ENCODE assay signal across 8 cellular contexts in the genomic region with DNA sequence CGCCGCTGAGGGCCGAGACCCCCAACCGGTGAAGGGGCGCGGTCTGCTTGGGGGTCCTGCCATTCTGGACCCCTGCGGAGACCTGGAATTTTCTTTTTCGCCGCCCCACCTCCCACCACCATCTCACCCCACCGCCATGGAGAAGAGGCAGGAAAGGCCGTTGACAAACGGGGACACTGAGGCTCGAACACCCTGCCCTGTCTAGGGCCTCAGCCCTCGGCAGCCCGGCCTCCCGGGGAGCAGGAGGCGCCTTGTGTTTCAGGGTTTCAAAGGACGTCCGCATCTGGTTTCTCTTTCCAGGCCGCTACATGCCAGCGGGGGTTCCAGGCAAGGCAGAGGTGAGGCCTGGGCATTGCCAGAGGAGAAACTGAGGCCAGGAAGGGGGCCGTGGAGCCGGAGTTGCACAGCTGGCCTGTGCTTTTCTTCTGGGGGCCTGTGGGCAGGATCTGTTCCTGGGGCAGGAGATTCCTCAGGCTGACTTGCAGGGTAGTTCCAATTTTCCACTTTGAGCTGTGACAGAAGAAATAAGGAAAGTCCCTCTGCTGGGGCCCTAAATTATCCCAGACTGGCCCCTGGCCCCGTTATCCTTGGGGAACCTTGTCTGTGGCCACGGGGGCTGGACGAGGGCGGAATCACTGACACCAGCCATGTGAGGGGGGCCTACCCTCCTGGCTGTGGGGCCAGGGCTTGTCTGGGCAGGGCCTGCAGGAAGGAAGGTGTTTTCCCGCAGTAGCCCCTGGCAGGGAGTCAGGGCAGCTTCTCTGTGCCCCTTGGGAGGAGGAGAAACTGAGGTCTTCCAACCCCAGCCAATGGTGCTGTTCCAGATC. TPM values are rescaled to one million over a fixed set of nuclear protein-coding genes. Genes with fewer than 3 reads are reported as not detected.
DNase-seq lines count a peak whose midpoint lies in the region; TF ChIP-seq lines count a peak whose summit lies in the region.

No MANE protein-coding gene starts in this region.

- peak overlapping the region; percentile 96 for H3K27ac ChIP-seq in colonic mucosa

- no peak for TF ChIP-seq CTCF in colonic mucosa (IDR thresholded peaks at IDR 0.05)

- H3K27me3 ChIP-seq in colonic mucosa = no peaks in the 10 kb centered on the region

- H3K9ac ChIP-seq in colonic mucosa (ENCODE audit: low read depth in 2 of 2, low read length in 2 of 2) = peak overlapping the region; percentile 75 to 90

- DNase-seq in EH (ENCODE audit: low read depth) (peak; percentile 34), M059J (ENCODE audit: low read depth) (peak; percentile 32), colonic mucosa (no peak), midbrain (lab: John Stamatoyannopoulos, UW) (peak; percentile 37), SKM-1 (lab: John Stamatoyannopoulos, UW; ENCODE audit: unreplicated experiment) (no peak), NCI-H1092 treated with DMSO at 0.1 percent for 48 hours (lab: John Stamatoyannopoulos, UW) (no peak), HPDE6-E6E7 (ENCODE audit: extremely low spot score) (no peak), SHP77 treated with DMSO at 0.1 percent for 48 hours (lab: John Stamatoyannopoulos, UW) (no peak)

- intact Hi-C loops in colonic mucosa (cut with DNase I) = no loop called here

- H3K4me3 ChIP-seq in colonic mucosa = peak overlapping the region; percentile 31

- no peaks in the 10 kb centered on the region for H3K9me3 ChIP-seq in colonic mucosa

- no peaks in the 10 kb centered on the region for H3K36me3 ChIP-seq in colonic mucosa

- peaks cover 32% of the 10 kb centered on the region for H3K4me1 ChIP-seq in colonic mucosa

RNA-seq across cellular contexts. Expression of a gene that starts 0.9 kb away (rescaled TPM):
- 5.5 and 11.1 TPM in 2 replicates for total RNA-seq in M059J (2014; rRNA removed; shearing (Covaris generic))
- total RNA-seq in colonic mucosa = 100 to 1,000 TPM in 1 of 2 donors, 10 to 100 TPM in 1; 62.8 to 117 TPM

RNA-seq across cellular contexts. Expression of a gene that starts 44.0 kb away (rescaled TPM):
- 27.4 and 55.0 TPM in 2 replicates for total RNA-seq in M059J (2014; rRNA removed; shearing (Covaris generic))
- total RNA-seq in colonic mucosa = 100 to 1,000 TPM in 1 of 2 donors, 10 to 100 TPM in 1; 61.0 to 141 TPM

Comparison
In these comparisons a context has a peak if more than half of its experiments do, and no peak if none do; other contexts are left out.
1. DNase-seq: peak in EH (single experiment), M059J (single experiment) and midbrain (single experiment); none in colonic mucosa (single experiment), SKM-1 (single experiment), NCI-H1092 treated with DMSO at 0.1 percent for 48 hours (single experiment), HPDE6-E6E7 (single experiment) and SHP77 treated with DMSO at 0.1 percent for 48 hours (single experiment).